Comparison of ENCODE assay signal across 21 cellular contexts in genomic region chr3:123157209-123157597, GRCh38. TPM values are rescaled to one million over a fixed set of nuclear protein-coding genes. Genes with fewer than 3 reads are reported as not detected.
A peak's percentile ranks its signal among the peaks of the same experiment; 100 is the strongest.
DNase-seq lines count a peak whose midpoint lies in the region; ATAC-seq and TF ChIP-seq lines count a peak whose summit lies in the region.
"Had no signal": no experiment of that assay in that cellular context is flagged by ENCODE, and none has a peak within 500 bp of the region (broad histone marks: within the 10 kb centered on the region; RNA-seq: fewer than 3 reads in every experiment).

No MANE protein-coding gene starts in this region.

- no peaks in the 10 kb centered on the region for H4K20me1 ChIP-seq in BLaER1

- no peak overlapping the region for H3K4me3 Mint-ChIP-seq in brain
- H3K4me3 Mint-ChIP-seq: activated CD4-positive, alpha-beta memory T cell treated with anti-CD3 and anti-CD28 coated beads, Interleukin-2, amount 10 ng/mL, durations not matched to agents 7 days and 5 days; GM23338 had no signal

- H3K9ac ChIP-seq in BLaER1 = 0 out of 2 replicates have a peak overlapping the region, but pooled peaks have one; percentile 4

- H3K4me1 Mint-ChIP-seq in brain = peaks cover 38% of the 10 kb centered on the region
- H3K4me1 Mint-ChIP-seq: activated CD4-positive, alpha-beta memory T cell treated with anti-CD3 and anti-CD28 coated beads, Interleukin-2, amount 10 ng/mL, durations not matched to agents 7 days and 5 days had no signal

- H3K27ac ChIP-seq in BLaER1 = peak overlapping the region; percentile 41; the same call in 1 of the 2 replicates
- H3K27ac ChIP-seq: epithelial cell of prostate had no signal

- DNase-seq in NCI-H2107 treated with DMSO at 0.1 percent for 48 hours (lab: John Stamatoyannopoulos, UW; ENCODE audit: unreplicated experiment) = peak; percentile 7
- no peak for DNase-seq in NCI-H2107 (lab: John Stamatoyannopoulos, UW)
- peak; percentile 29 for DNase-seq in myocyte (ENCODE audit: low read depth)
- no peak for DNase-seq in HCEC 1CT
- DNase-seq: activated CD4-positive, alpha-beta memory T cell treated with anti-CD3 and anti-CD28 coated beads, Interleukin-2, amount 10 ng/mL, durations not matched to agents 7 days and 5 days; activated naive CD4-positive, alpha-beta T cell treated with anti-CD3 and anti-CD28 coated beads, Interleukin-2, amount 50 U/mL, for 16 hours; BE2C; Calu3; central memory CD4-positive, alpha-beta T cell; foreskin fibroblast; Karpas-422; NCI-H187; NCI-H526; stimulated activated CD4-positive, alpha-beta T cell treated with anti-CD3 and anti-CD28 coated beads, Interleukin-4, amount 100 ng/mL, for 1 hour; stimulated activated naive CD4-positive, alpha-beta T cell treated with Interleukin-2 at 50 U/mL for 16 hours had no signal

- no peak overlapping the region for H3K4me3 ChIP-seq in BLaER1
- H3K4me3 ChIP-seq: GM23338 had no signal

- peaks cover under 1% of the 10 kb centered on the region; the same call in 1 of the 2 replicates for H3K9me3 ChIP-seq in BLaER1
- H3K9me3 ChIP-seq: BE2C had no signal

- peak overlapping the region in 4 of 5 experiments; percentile 42 to 73 (median 53) for H3K27ac Mint-ChIP-seq in brain
- H3K27ac Mint-ChIP-seq: activated CD4-positive, alpha-beta memory T cell treated with anti-CD3 and anti-CD28 coated beads, Interleukin-2, amount 10 ng/mL, durations not matched to agents 7 days and 5 days; GM23338 had no signal

- no peak for TF ChIP-seq CTCF in brain (conservative IDR thresholded peaks at IDR 0.05)

- ATAC-seq in HG02759 (IDR thresholded peaks at IDR 0.05; ENCODE audit: unreplicated experiment) (no peak), HG03565 (IDR thresholded peaks at IDR 0.05; ENCODE audit: unreplicated experiment) (no peak)
- ATAC-seq: GM23338 had no signal

- H3K4me2 ChIP-seq in BLaER1 = peak overlapping the region; percentile 37
- H3K4me2 ChIP-seq: GM23338 had no signal

- H3K27me3 ChIP-seq in BLaER1 = no peaks in the 10 kb centered on the region
- H3K27me3 ChIP-seq: BE2C had no signal

- H3K36me3 Mint-ChIP-seq in brain = peaks cover 20% of the 10 kb centered on the region

- H3K9me3 Mint-ChIP-seq in brain = no peaks in the 10 kb centered on the region
- H3K9me3 Mint-ChIP-seq: activated CD4-positive, alpha-beta memory T cell treated with anti-CD3 and anti-CD28 coated beads, Interleukin-2, amount 10 ng/mL, durations not matched to agents 7 days and 5 days; GM23338 had no signal

- peaks cover 49% of the 10 kb centered on the region for H3K4me1 ChIP-seq in BLaER1

- peaks cover 4% of the 10 kb centered on the region; the same call in 1 of the 2 replicates for H3K36me3 ChIP-seq in BLaER1

- no peaks in the 10 kb centered on the region for H3K27me3 Mint-ChIP-seq in brain
- H3K27me3 Mint-ChIP-seq: activated CD4-positive, alpha-beta memory T cell treated with anti-CD3 and anti-CD28 coated beads, Interleukin-2, amount 10 ng/mL, durations not matched to agents 7 days and 5 days had no signal

RNA-seq across cellular contexts. Expression of gene SEC22A, which starts 44.5 kb away (rescaled TPM):
- 16.8 TPM for polyA plus RNA-seq in brain (ENCODE audit: insufficient read depth, low read depth, low replicate concordance)
- total RNA-seq in myocyte = 25.1 and 25.4 TPM in 2 replicates
- polyA plus RNA-seq in myocyte (2012) = 14.3 TPM

Comparison
In these comparisons a context has a peak if more than half of its experiments do, and no peak if none do; other contexts are left out.
1. DNase-seq: peak in NCI-H2107 treated with DMSO at 0.1 percent for 48 hours (single experiment) and myocyte (single experiment); none in NCI-H2107 (single experiment) and HCEC 1CT (single experiment).